21 cellular contexts compared by ENCODE assay signal in genomic region chr2:10002681-10003080, GRCh38.
"Had no signal": no experiment of that assay in that cellular context is flagged by ENCODE, and none has a peak within 500 bp of the region (broad histone marks: within the 10 kb centered on the region; RNA-seq: fewer than 3 reads in every experiment).

No MANE protein-coding gene starts in this region.

- H3K9me3 Mint-ChIP-seq: activated B cell treated with CpG ODN at 0.5 μM for 24 hours; activated naive CD8-positive, alpha-beta T cell treated with anti-CD3 and anti-CD28 coated beads, Interleukin-2, amount 50 U/mL, for 24 hours; nephron progenitor cell had no signal

- H3K27ac ChIP-seq: cardiac muscle cell, foreskin keratinocyte, hepatocyte, parathyroid adenoma had no signal

- H3K27ac Mint-ChIP-seq: activated B cell treated with CpG ODN at 0.5 μM for 24 hours; activated CD4-positive, alpha-beta T cell treated with anti-CD3 and anti-CD28 coated beads for 36 hours; activated naive CD8-positive, alpha-beta T cell treated with anti-CD3 and anti-CD28 coated beads, Interleukin-2, amount 50 U/mL, for 24 hours; nephron progenitor cell had no signal

- H3K9ac ChIP-seq: parathyroid adenoma had no signal

- DNase-seq: activated B cell treated with CpG ODN at 0.5 μM for 24 hours; activated CD4-positive, alpha-beta T cell treated with anti-CD3 and anti-CD28 coated beads for 36 hours; activated CD4-positive, alpha-beta T cell treated with anti-CD3 and anti-CD28 coated beads, Interleukin-2, amount 50 U/mL, for 4 hours; activated CD8-positive, alpha-beta memory T cell treated with anti-CD3 and anti-CD28 coated beads for 24 hours; activated CD8-positive, alpha-beta memory T cell treated with anti-CD3 and anti-CD28 coated beads, Interleukin-2, amount 50 U/mL, for 4 hours; activated naive CD4-positive, alpha-beta T cell treated with anti-CD3 and anti-CD28 coated beads, Interleukin-2, amount 50 U/mL, for 16 hours; activated naive CD8-positive, alpha-beta T cell treated with anti-CD3 and anti-CD28 coated beads, Interleukin-2, amount 50 U/mL, for 24 hours; activated T-cell treated with anti-CD3 and anti-CD28 coated beads, Interleukin-2, amount 50 U/mL, for 48 hours; dermis blood vessel endothelial cell; effector CD8-positive, alpha-beta T cell; erythroblast; foreskin keratinocyte; nephron progenitor cell; nucleus accumbens; stimulated activated CD4-positive, alpha-beta T cell treated with anti-CD3 and anti-CD28 coated beads, Interleukin-2, amount 100 ng/mL, for 48 hours; stimulated activated naive CD4-positive, alpha-beta T cell; T-helper 9 cell had no signal

- ATAC-seq: activated CD4-positive, alpha-beta T cell treated with anti-CD3 and anti-CD28 coated beads for 36 hours; activated naive CD8-positive, alpha-beta T cell treated with anti-CD3 and anti-CD28 coated beads, Interleukin-2, amount 50 U/mL, for 24 hours; foreskin keratinocyte; sciatic nerve had no signal

- H3K36me3 ChIP-seq: cardiac muscle cell had no signal

- H3K4me1 ChIP-seq: foreskin keratinocyte had no signal

- H3K4me3 Mint-ChIP-seq: activated B cell treated with CpG ODN at 0.5 μM for 24 hours; activated CD4-positive, alpha-beta T cell treated with anti-CD3 and anti-CD28 coated beads for 36 hours; activated naive CD8-positive, alpha-beta T cell treated with anti-CD3 and anti-CD28 coated beads, Interleukin-2, amount 50 U/mL, for 24 hours; nephron progenitor cell had no signal

- H3K27me3 Mint-ChIP-seq: activated B cell treated with CpG ODN at 0.5 μM for 24 hours had no signal

- H3K4me1 Mint-ChIP-seq: activated B cell treated with CpG ODN at 0.5 μM for 24 hours; activated CD4-positive, alpha-beta T cell treated with anti-CD3 and anti-CD28 coated beads for 36 hours; activated naive CD8-positive, alpha-beta T cell treated with anti-CD3 and anti-CD28 coated beads, Interleukin-2, amount 50 U/mL, for 24 hours had no signal

- H3K27me3 ChIP-seq: cardiac muscle cell, hepatocyte had no signal

- H3K4me3 ChIP-seq: cardiac muscle cell, hepatocyte had no signal
